In the genomic region with DNA sequence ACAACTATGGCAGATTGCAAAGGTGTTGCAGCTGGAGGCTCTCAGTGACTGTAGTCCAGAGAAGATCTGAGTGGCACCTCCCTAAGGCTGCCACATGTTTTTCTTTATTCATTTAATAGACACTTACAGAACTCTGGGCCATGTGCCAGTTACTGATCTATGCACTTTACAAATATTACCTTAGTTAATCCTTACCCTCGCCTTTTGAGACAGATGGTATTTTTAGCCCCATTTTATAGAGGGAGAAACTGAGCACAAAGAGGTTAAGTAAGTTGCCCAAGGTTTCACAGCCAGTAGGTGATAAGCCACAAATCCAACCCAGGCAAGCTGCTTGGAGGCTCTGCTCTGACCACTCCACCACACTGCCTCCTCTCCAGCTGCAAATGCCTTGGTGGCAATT, we compare ENCODE assay signal across 1 cellular context.
TF ChIP-seq lines count a peak whose summit lies in the region.

No MANE protein-coding gene starts in this region.

TF ChIP-seq in K562, 482 proteins besides CTCF, POLR2A, EP300 and RAD21:
- no peak for TF ChIP-seq LCOR (CRISPR knock-in tag; IDR thresholded peaks at IDR 0.05)
- peak; percentile 50 for TF ChIP-seq RBM25 (IDR thresholded peaks at IDR 0.05; ENCODE audit: low read depth, low read length, severe bottlenecking)
